25 cellular contexts compared by ENCODE assay signal in the genomic region with DNA sequence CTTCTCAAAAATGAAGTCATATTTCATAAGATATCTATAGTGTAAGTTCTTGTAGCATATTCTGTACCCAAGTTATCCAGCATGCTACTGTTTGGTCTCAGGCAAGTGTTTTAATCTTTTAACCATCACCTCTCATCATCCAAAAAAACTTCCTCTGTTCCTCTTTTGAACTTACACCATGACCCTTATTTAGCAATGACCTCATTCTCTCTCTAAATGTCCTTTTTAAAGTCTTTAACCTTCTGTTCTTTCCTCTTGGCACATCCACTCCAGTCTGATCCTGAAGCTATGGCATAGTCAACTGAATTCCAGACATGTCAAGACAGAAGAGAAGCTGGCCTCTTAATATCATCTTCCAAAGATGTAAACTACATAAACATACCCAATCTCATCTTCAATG. TPM values are rescaled to one million over a fixed set of nuclear protein-coding genes. Genes with fewer than 3 reads are reported as not detected.
DNase-seq lines count a peak whose midpoint lies in the region; ATAC-seq and TF ChIP-seq lines count a peak whose summit lies in the region.
"Had no signal": no experiment of that assay in that cellular context is flagged by ENCODE, and none has a peak within 500 bp of the region (broad histone marks: within the 10 kb centered on the region; RNA-seq: fewer than 3 reads in every experiment).

No MANE protein-coding gene starts in this region.

- no peak for TF ChIP-seq CTCF in CD8-positive, alpha-beta T cell (IDR thresholded peaks at IDR 0.05)
- TF ChIP-seq CTCF in brain (conservative IDR thresholded peaks at IDR 0.05), result no peak
- no peak for TF ChIP-seq CTCF in osteocyte (IDR thresholded peaks at IDR 0.05)

- CTCF ChIA-PET in CD8-positive, alpha-beta T cell (lab: Charles Lee), result interaction anchor here (0.5 kb wide), 1 partner anchor 15 kb away, joined by 3 read pairs; no protein-coding TSS in a partner anchor

- peak overlapping the region; percentile 4 for H3K27ac Mint-ChIP-seq in CD8-positive, alpha-beta T cell
- H3K27ac Mint-ChIP-seq in brain (peak overlapping the region in 3 of 5 experiments; percentile 1 to 51 (median 37)), osteocyte (ENCODE audit: unreplicated experiment) (peak overlapping the region; percentile 17)
- H3K27ac Mint-ChIP-seq: activated CD4-positive, alpha-beta memory T cell treated with anti-CD3 and anti-CD28 coated beads, Interleukin-2, amount 10 ng/mL, durations not matched to agents 7 days and 5 days; activated naive CD4-positive, alpha-beta T cell treated with anti-CD3 and anti-CD28 coated beads for 36 hours had no signal

- no peaks in the 10 kb centered on the region for H3K27me3 ChIP-seq in CD8-positive, alpha-beta T cell (ENCODE audit: insufficient read depth, low read length)
- H3K27me3 ChIP-seq: esophagus muscularis mucosa, SJSA1 had no signal

- H3K4me3 Mint-ChIP-seq in CD8-positive, alpha-beta T cell, result no peak overlapping the region
- H3K4me3 Mint-ChIP-seq in brain (no peak overlapping the region), osteocyte (ENCODE audit: unreplicated experiment) (no peak overlapping the region)
- H3K4me3 Mint-ChIP-seq: activated CD4-positive, alpha-beta memory T cell treated with anti-CD3 and anti-CD28 coated beads, Interleukin-2, amount 10 ng/mL, durations not matched to agents 7 days and 5 days; activated naive CD4-positive, alpha-beta T cell treated with anti-CD3 and anti-CD28 coated beads for 36 hours; IgD-negative memory B cell had no signal

- ATAC-seq in CD8-positive, alpha-beta T cell, result no peak
- ATAC-seq in HG03095 (IDR thresholded peaks at IDR 0.05; ENCODE audit: unreplicated experiment), result no peak
- ATAC-seq: left colon had no signal

- in situ Hi-C loops in KBM-7 (cut with MboI; ENCODE audit: low pct_unique_long_range_greater_than_20kb, low sequenced_read_pairs), result no loop called here

- H3K27me3 Mint-ChIP-seq in CD8-positive, alpha-beta T cell (ENCODE audit: low read depth), result no peaks in the 10 kb centered on the region
- H3K27me3 Mint-ChIP-seq in brain (no peaks in the 10 kb centered on the region), osteocyte (ENCODE audit: unreplicated experiment) (no peaks in the 10 kb centered on the region)
- H3K27me3 Mint-ChIP-seq: activated CD4-positive, alpha-beta memory T cell treated with anti-CD3 and anti-CD28 coated beads, Interleukin-2, amount 10 ng/mL, durations not matched to agents 7 days and 5 days; IgD-negative memory B cell had no signal

- H3K4me1 ChIP-seq in CD8-positive, alpha-beta T cell (ENCODE audit: insufficient read depth, low read length), result no peaks in the 10 kb centered on the region
- H3K4me1 ChIP-seq: SJSA1 had no signal

- DNase-seq in CD8-positive, alpha-beta T cell, result no peak
- DNase-seq in KBM-7 (peak; percentile 34), osteocyte (ENCODE audit: extremely low spot score, unreplicated experiment) (no peak), AML-193 (lab: John Stamatoyannopoulos, UW) (no peak)
- no peak for DNase-seq in effector CD8-positive, alpha-beta T cell (lab: John Stamatoyannopoulos, UW)
- no peak for DNase-seq in stimulated activated CD4-positive, alpha-beta T cell treated with anti-CD3 and anti-CD28 coated beads, Interleukin-2, amount 100 ng/mL, for 48 hours
- DNase-seq: activated CD4-positive, alpha-beta memory T cell treated with anti-CD3 and anti-CD28 coated beads, Interleukin-2, amount 10 ng/mL, durations not matched to agents 7 days and 5 days; activated CD4-positive, CD25-positive, alpha-beta regulatory T cell; activated naive CD4-positive, alpha-beta T cell treated with anti-CD3 and anti-CD28 coated beads for 36 hours; activated T-cell treated with anti-CD3 and anti-CD28 coated beads for 4 hours; Calu3; cerebellar nuclear complex; effector CD4-positive, alpha-beta T cell; EL; left colon; midbrain; NCI-H1930; NCI-H226; NCI-H774; substantia nigra had no signal

- H3K36me3 ChIP-seq in CD8-positive, alpha-beta T cell (ENCODE audit: insufficient read depth, low read length), result peaks cover 25% of the 10 kb centered on the region

- no peak overlapping the region for H3K4me3 ChIP-seq in CD8-positive, alpha-beta T cell (ENCODE audit: low read depth, low read length)
- H3K4me3 ChIP-seq: esophagus muscularis mucosa, SJSA1 had no signal

- no peaks in the 10 kb centered on the region for H3K9me3 Mint-ChIP-seq in CD8-positive, alpha-beta T cell
- H3K9me3 Mint-ChIP-seq in brain (no peaks in the 10 kb centered on the region), osteocyte (ENCODE audit: unreplicated experiment) (no peaks in the 10 kb centered on the region)
- H3K9me3 Mint-ChIP-seq: activated CD4-positive, alpha-beta memory T cell treated with anti-CD3 and anti-CD28 coated beads, Interleukin-2, amount 10 ng/mL, durations not matched to agents 7 days and 5 days; activated naive CD4-positive, alpha-beta T cell treated with anti-CD3 and anti-CD28 coated beads for 36 hours; IgD-negative memory B cell had no signal

- no peaks in the 10 kb centered on the region for H3K9me3 ChIP-seq in CD8-positive, alpha-beta T cell (ENCODE audit: low read length)
- H3K9me3 ChIP-seq: esophagus muscularis mucosa, SJSA1 had no signal

- no peaks in the 10 kb centered on the region for H3K4me1 Mint-ChIP-seq in CD8-positive, alpha-beta T cell (ENCODE audit: low read depth)
- no peaks in the 10 kb centered on the region for H3K4me1 Mint-ChIP-seq in brain
- H3K4me1 Mint-ChIP-seq in osteocyte (ENCODE audit: unreplicated experiment), result no peaks in the 10 kb centered on the region

- POLR2A ChIA-PET in CD8-positive, alpha-beta T cell (lab: Charles Lee), result interaction anchor here (1.6 kb wide), 1 partner anchor 26 kb away, joined by 10 read pairs; a partner anchor contains a TSS

- H3K36me3 Mint-ChIP-seq in CD8-positive, alpha-beta T cell, result peaks cover 70% of the 10 kb centered on the region
- H3K36me3 Mint-ChIP-seq in brain (peaks cover 66% of the 10 kb centered on the region), osteocyte (ENCODE audit: unreplicated experiment) (peaks cover 50% of the 10 kb centered on the region)

- H3K27ac ChIP-seq in CD8-positive, alpha-beta T cell (ENCODE audit: low read depth, low read length), result no peak overlapping the region
- H3K27ac ChIP-seq: esophagus muscularis mucosa, SJSA1 had no signal

- intact Hi-C loops in CD8-positive, alpha-beta T cell (cut with DNase I, micrococcal nuclease), result no loop called here

RNA-seq across cellular contexts. Expression of a gene that starts 26.2 kb away (rescaled TPM):
- 10 to 100 TPM; 15.8 to 17.0 TPM for total RNA-seq in CD8-positive, alpha-beta T cell
- 62.6 TPM for polyA plus RNA-seq in brain (ENCODE audit: insufficient read depth, low read depth, low replicate concordance)
- total RNA-seq in osteocyte, result 65.5 and 65.6 TPM in 2 replicates

RNA-seq across cellular contexts. Expression of a gene that starts 36.2 kb away (rescaled TPM):
- under 1 TPM; 0.49 to 0.72 TPM for total RNA-seq in CD8-positive, alpha-beta T cell
- polyA plus RNA-seq in brain (ENCODE audit: insufficient read depth, low read depth, low replicate concordance), result not detected
- 2.6 and 2.8 TPM in 2 replicates for total RNA-seq in osteocyte

RNA-seq across cellular contexts. Expression of a gene that starts 55.7 kb away (rescaled TPM):
- 10 to 100 TPM; 94.8 to 95.6 TPM for total RNA-seq in CD8-positive, alpha-beta T cell
- 120 TPM for polyA plus RNA-seq in brain (ENCODE audit: insufficient read depth, low read depth, low replicate concordance)
- total RNA-seq in osteocyte, result 83.5 and 93.7 TPM in 2 replicates
